In the genomic region with DNA sequence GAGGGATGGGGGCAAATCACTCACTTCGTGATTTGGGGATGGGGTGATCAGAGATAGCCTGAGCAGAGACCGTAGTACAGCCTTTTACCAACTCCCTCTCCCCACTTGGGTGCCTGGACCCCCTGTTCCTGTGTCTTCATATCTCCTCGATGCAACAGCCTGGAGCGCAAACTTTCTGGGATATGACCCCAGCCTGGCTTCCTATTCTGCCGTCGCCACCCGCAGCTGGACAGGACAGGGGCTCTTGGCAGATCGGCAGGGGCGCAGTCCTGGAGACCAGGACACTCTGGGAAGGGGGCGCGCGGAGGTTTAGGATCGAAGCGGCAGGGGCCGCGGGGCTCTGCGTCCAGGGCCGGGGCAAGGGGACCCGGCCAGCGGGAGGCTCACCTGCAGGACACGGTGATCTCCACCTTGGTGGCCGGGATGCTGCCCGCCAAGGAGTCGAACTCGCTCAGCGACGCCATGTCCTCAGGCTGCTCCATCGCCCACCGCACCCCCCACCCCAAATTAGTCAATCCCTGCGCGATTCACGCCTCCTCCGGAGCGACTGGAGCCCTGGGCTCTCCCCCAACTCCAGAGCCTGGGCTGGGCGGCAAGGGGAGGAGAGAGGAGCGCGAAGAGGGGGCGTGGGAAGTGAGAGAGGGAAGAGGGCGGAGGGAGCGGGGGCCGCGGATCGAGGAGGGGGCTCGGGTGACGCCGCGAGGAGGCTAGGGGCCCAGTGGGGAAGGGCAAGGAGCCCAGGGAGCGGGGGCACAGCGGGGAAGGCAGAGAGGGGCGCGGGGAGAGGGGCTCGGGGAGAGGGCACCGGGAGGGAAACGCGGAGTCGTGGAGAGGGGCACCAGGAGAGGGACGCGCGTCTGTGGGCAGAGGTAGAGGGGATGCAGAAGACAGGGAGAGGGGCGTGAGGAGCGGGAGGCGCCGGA, we compare ENCODE assay signal across 9 cellular contexts. TPM values are rescaled to one million over a fixed set of nuclear protein-coding genes. Genes with fewer than 3 reads are reported as not detected.
A peak's percentile ranks its signal among the peaks of the same experiment; 100 is the strongest.
DNase-seq lines count a peak whose midpoint lies in the region; ATAC-seq and TF ChIP-seq lines count a peak whose summit lies in the region.
"Had no signal": no experiment of that assay in that cellular context is flagged by ENCODE, and none has a peak within 500 bp of the region (broad histone marks: within the 10 kb centered on the region; RNA-seq: fewer than 3 reads in every experiment).

A gene (minus strand): TSS at position 549 of the 923 bp plus-strand sequence. CDS start 67 bp downstream, at position 482.

- DNase-seq in activated T-cell treated with anti-CD3 and anti-CD28 coated beads, Interleukin-2, amount 50 U/mL, for 72 hours, result peak in 1 of 2 donors; percentile 24
- DNase-seq in activated T-cell treated with anti-CD3 and anti-CD28 coated beads, Interleukin-2, amount 50 U/mL, for 48 hours, result no peak
- DNase-seq in ascending aorta (ENCODE audit: low spot score in 2 of 2), result no peak
- no peak for DNase-seq in SK-N-DZ (ENCODE audit: low spot score)
- DNase-seq in SKM-1 (lab: John Stamatoyannopoulos, UW; ENCODE audit: unreplicated experiment), result no peak

- no peaks in the 10 kb centered on the region for H3K9me3 Mint-ChIP-seq in activated T-cell treated with anti-CD3 and anti-CD28 coated beads, Interleukin-2, amount 50 U/mL, for 72 hours
- H3K9me3 Mint-ChIP-seq: activated naive CD4-positive, alpha-beta T cell treated with anti-CD3 and anti-CD28 coated beads, Interleukin-2, amount 50 U/mL, for 72 hours had no signal

- H3K9me3 ChIP-seq in ascending aorta, result no peaks in the 10 kb centered on the region
- no peaks in the 10 kb centered on the region for H3K9me3 ChIP-seq in iPS-20b (ENCODE audit: insufficient read depth, low read depth, low read length)

- H3K27ac ChIP-seq in ascending aorta (no peak within 1 kb of the TSS), iPS-20b (ENCODE audit: low read length) (no peak within 1 kb of the TSS), temporal lobe (ENCODE audit: low read depth, low read length) (peak within 1 kb of the TSS; percentile 59)

- H3K4me3 ChIP-seq in ascending aorta (peak within 1 kb of the TSS; percentile 59 to 79), iPS-20b (ENCODE audit: low read length) (peak within 1 kb of the TSS; percentile 71)

- H3K9ac ChIP-seq in iPS-20b (ENCODE audit: low read depth, low read length), result no peak within 1 kb of the TSS

- no peaks in the 10 kb centered on the region for H3K27me3 ChIP-seq in ascending aorta
- peaks cover 71% of the 10 kb centered on the region for H3K27me3 ChIP-seq in iPS-20b (ENCODE audit: insufficient read depth, low read length)

- ATAC-seq in activated T-cell treated with anti-CD3 and anti-CD28 coated beads, Interleukin-2, amount 50 U/mL, for 72 hours (replicated peaks in 1 of 2), result peak; percentile 31 to 44
- no peak for ATAC-seq in GM21717 (IDR thresholded peaks at IDR 0.05; ENCODE audit: unreplicated experiment)

- intact Hi-C loops in ascending aorta (cut with DNase I), result no loop called here

- peaks cover 16% of the 10 kb centered on the region for H3K4me1 Mint-ChIP-seq in activated T-cell treated with anti-CD3 and anti-CD28 coated beads, Interleukin-2, amount 50 U/mL, for 72 hours (ENCODE audit: low read depth)

- no peak for TF ChIP-seq CTCF in ascending aorta (IDR thresholded peaks at IDR 0.05)

- no peak within 1 kb of the TSS for H3K27ac Mint-ChIP-seq in activated T-cell treated with anti-CD3 and anti-CD28 coated beads, Interleukin-2, amount 50 U/mL, for 72 hours
- H3K27ac Mint-ChIP-seq: activated naive CD4-positive, alpha-beta T cell treated with anti-CD3 and anti-CD28 coated beads, Interleukin-2, amount 50 U/mL, for 72 hours had no signal

- H3K36me3 Mint-ChIP-seq in activated T-cell treated with anti-CD3 and anti-CD28 coated beads, Interleukin-2, amount 50 U/mL, for 72 hours (ENCODE audit: insufficient read depth in 2 of 2), result no peaks in the 10 kb centered on the region

- H3K27me3 Mint-ChIP-seq in activated T-cell treated with anti-CD3 and anti-CD28 coated beads, Interleukin-2, amount 50 U/mL, for 72 hours (ENCODE audit: low read depth), result peaks cover 50% of the 10 kb centered on the region

- H3K36me3 ChIP-seq in ascending aorta (no peaks in the 10 kb centered on the region), iPS-20b (ENCODE audit: insufficient read depth, low read depth, low read length) (no peaks in the 10 kb centered on the region)

- H3K4me3 Mint-ChIP-seq in activated T-cell treated with anti-CD3 and anti-CD28 coated beads, Interleukin-2, amount 50 U/mL, for 72 hours, result peak within 1 kb of the TSS; percentile 76 to 80

- H3K4me1 ChIP-seq in ascending aorta, result peaks cover 5 to 22% of the 10 kb centered on the region in 2 donors
- peaks cover 4% of the 10 kb centered on the region; the same call in 1 of the 2 replicates for H3K4me1 ChIP-seq in iPS-20b (ENCODE audit: insufficient read depth, low read length)

RNA-seq across cellular contexts. Expression of the gene that starts here (rescaled TPM):
- 1 to 10 TPM in 1 of 2 donors, under 1 TPM in 1; 0.48 to 2.6 TPM for total RNA-seq in activated T-cell treated with anti-CD3 and anti-CD28 coated beads, Interleukin-2, amount 50 U/mL, for 72 hours
- 1.3 TPM for total RNA-seq in ascending aorta
- total RNA-seq in temporal lobe, result 12.3 TPM
- 0.09 and 0.37 TPM in 2 replicates for polyA plus RNA-seq in SK-N-DZ (2014; cell fraction: cytosol; rRNA removed)
- polyA plus RNA-seq in SK-N-DZ (2014; cell fraction: nucleus; rRNA removed), result 0.07 and 0.27 TPM in 2 replicates
